8 cellular contexts compared by ENCODE assay signal in the genomic region with DNA sequence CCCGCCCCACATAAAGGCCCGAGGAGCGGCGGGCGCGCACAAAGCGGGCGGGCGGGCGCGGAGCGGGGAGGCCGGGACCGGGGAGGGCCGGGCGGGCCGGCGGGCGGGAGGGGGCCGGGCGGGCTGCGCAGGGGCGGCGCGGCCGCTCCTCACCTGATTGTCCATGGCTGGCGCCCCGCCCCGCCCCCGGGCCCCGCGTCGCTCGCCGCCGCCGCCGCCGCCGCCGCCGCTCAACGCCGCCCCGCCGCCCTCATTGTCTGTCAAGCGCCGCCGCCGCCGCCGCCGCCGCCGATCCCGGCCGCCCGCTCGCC. TPM values are rescaled to one million over a fixed set of nuclear protein-coding genes. Genes with fewer than 3 reads are reported as not detected.
DNase-seq lines count a peak whose midpoint lies in the region; ATAC-seq lines count a peak whose summit lies in the region.

No MANE protein-coding gene starts in this region.

- POLR2A ChIA-PET in activated naive CD8-positive, alpha-beta T cell treated with anti-CD3 and anti-CD28 coated beads, Interleukin-2, amount 10 ng/mL, durations not matched to agents 7 days and 5 days (lab: Charles Lee) = no interaction called here

- H3K27me3 Mint-ChIP-seq in activated naive CD8-positive, alpha-beta T cell treated with anti-CD3 and anti-CD28 coated beads, Interleukin-2, amount 10 ng/mL, durations not matched to agents 7 days and 5 days = peaks cover 7% of the 10 kb centered on the region
- no peaks in the 10 kb centered on the region for H3K27me3 Mint-ChIP-seq in memory B cell

- peak; percentile 37 for ATAC-seq in GM18867 (IDR thresholded peaks at IDR 0.05; ENCODE audit: unreplicated experiment)
- ATAC-seq in HG02970 (IDR thresholded peaks at IDR 0.05; ENCODE audit: low FRiP score, unreplicated experiment) = peak; percentile 38
- ATAC-seq in activated naive CD8-positive, alpha-beta T cell treated with anti-CD3 and anti-CD28 coated beads, Interleukin-2, amount 10 ng/mL, durations not matched to agents 7 days and 5 days (ENCODE audit: low read depth) = peak; percentile 45
- ATAC-seq in memory B cell (ENCODE audit: low read depth) = peak; percentile 40

- H3K36me3 Mint-ChIP-seq in activated naive CD8-positive, alpha-beta T cell treated with anti-CD3 and anti-CD28 coated beads, Interleukin-2, amount 10 ng/mL, durations not matched to agents 7 days and 5 days = peaks cover 10% of the 10 kb centered on the region
- H3K36me3 Mint-ChIP-seq in memory B cell = peaks cover 2% of the 10 kb centered on the region

- DNase-seq in activated naive CD8-positive, alpha-beta T cell treated with anti-CD3 and anti-CD28 coated beads, Interleukin-2, amount 10 ng/mL, durations not matched to agents 7 days and 5 days = no peak
- DNase-seq in memory B cell (ENCODE audit: low spot score in 2 of 2) (no peak), NCI-H2196 (lab: John Stamatoyannopoulos, UW; ENCODE audit: unreplicated experiment) (no peak), dedifferentiated amniotic fluid mesenchymal stem cell (ENCODE audit: extremely low spot score) (no peak), globus pallidus (ENCODE audit: low spot score) (no peak)
- DNase-seq in NK-92 treated with Interleukin-12 subunit alpha and Interleukin-12 subunit beta, amount 100 ng/mL, for 24 hours (lab: John Stamatoyannopoulos, UW) = no peak

- H3K9me3 Mint-ChIP-seq in activated naive CD8-positive, alpha-beta T cell treated with anti-CD3 and anti-CD28 coated beads, Interleukin-2, amount 10 ng/mL, durations not matched to agents 7 days and 5 days = peaks cover 4% of the 10 kb centered on the region
- no peaks in the 10 kb centered on the region for H3K9me3 Mint-ChIP-seq in memory B cell

- H3K27ac Mint-ChIP-seq in activated naive CD8-positive, alpha-beta T cell treated with anti-CD3 and anti-CD28 coated beads, Interleukin-2, amount 10 ng/mL, durations not matched to agents 7 days and 5 days = no peak overlapping the region
- H3K27ac Mint-ChIP-seq in memory B cell = no peak overlapping the region

- peaks cover 23% of the 10 kb centered on the region for H3K4me1 Mint-ChIP-seq in activated naive CD8-positive, alpha-beta T cell treated with anti-CD3 and anti-CD28 coated beads, Interleukin-2, amount 10 ng/mL, durations not matched to agents 7 days and 5 days
- peaks cover 32% of the 10 kb centered on the region for H3K4me1 Mint-ChIP-seq in memory B cell

- no peak overlapping the region for H3K4me3 Mint-ChIP-seq in activated naive CD8-positive, alpha-beta T cell treated with anti-CD3 and anti-CD28 coated beads, Interleukin-2, amount 10 ng/mL, durations not matched to agents 7 days and 5 days
- H3K4me3 Mint-ChIP-seq in memory B cell = peak overlapping the region; percentile 60

RNA-seq across cellular contexts. Expression of a gene that starts 0.2 kb away (rescaled TPM):
- 10 to 100 TPM; 37.8 to 42.1 TPM for total RNA-seq in activated naive CD8-positive, alpha-beta T cell treated with anti-CD3 and anti-CD28 coated beads, Interleukin-2, amount 10 ng/mL, durations not matched to agents 7 days and 5 days

RNA-seq across cellular contexts. Expression of a gene that starts 53.8 kb away (rescaled TPM):
- under 1 TPM; 0.54 to 0.55 TPM for total RNA-seq in activated naive CD8-positive, alpha-beta T cell treated with anti-CD3 and anti-CD28 coated beads, Interleukin-2, amount 10 ng/mL, durations not matched to agents 7 days and 5 days
